Comparison of ENCODE assay signal across 3 cellular contexts in genomic region chr3:100911956-100912355, GRCh38.
"Had no signal": no experiment of that assay in that cellular context is flagged by ENCODE, and none has a peak within 500 bp of the region (broad histone marks: within the 10 kb centered on the region; RNA-seq: fewer than 3 reads in every experiment).

No MANE protein-coding gene starts in this region.

- H3K4me3 ChIP-seq: GM12878 had no signal

- DNase-seq: GDM1, GF-D8 had no signal

- ATAC-seq: GM12878 had no signal
